In genomic region chr22:24482586-24482985, GRCh38 we compare ENCODE assay signal across 9 cellular contexts. TPM values are rescaled to one million over a fixed set of nuclear protein-coding genes. Genes with fewer than 3 reads are reported as not detected.
DNase-seq lines count a peak whose midpoint lies in the region; ATAC-seq and TF ChIP-seq lines count a peak whose summit lies in the region.
"Had no signal": no experiment of that assay in that cellular context is flagged by ENCODE, and none has a peak within 500 bp of the region (broad histone marks: within the 10 kb centered on the region; RNA-seq: fewer than 3 reads in every experiment).

No MANE protein-coding gene starts in this region.

- H3K4me1 Mint-ChIP-seq in naive thymus-derived CD4-positive, alpha-beta T cell: peaks cover 0 to 20% (median 0%) of the 10 kb centered on the region in 7 donors

- no peak overlapping the region for H3K4me3 ChIP-seq in astrocyte of the spinal cord (ENCODE audit: low read depth, low read length)
- H3K4me3 ChIP-seq in naive thymus-derived CD4-positive, alpha-beta T cell (ENCODE audit: low read length): no peak overlapping the region
- H3K4me3 ChIP-seq: SJSA1 had no signal

- no peaks in the 10 kb centered on the region for H3K9me3 Mint-ChIP-seq in naive thymus-derived CD4-positive, alpha-beta T cell

- intact Hi-C loops in naive thymus-derived CD4-positive, alpha-beta T cell (cut with micrococcal nuclease): no loop called here

- no peaks in the 10 kb centered on the region for H3K9me3 ChIP-seq in naive thymus-derived CD4-positive, alpha-beta T cell (ENCODE audit: control insufficient read depth in 2 of 3, low read length in 3 of 3)
- H3K9me3 ChIP-seq: SJSA1 had no signal

- H3K36me3 ChIP-seq in naive thymus-derived CD4-positive, alpha-beta T cell (ENCODE audit: control insufficient read depth in 2 of 3, insufficient read depth in 3 of 3, low read length in 3 of 3): no peaks in the 10 kb centered on the region
- H3K36me3 ChIP-seq: SJSA1 had no signal

- POLR2A ChIA-PET in naive thymus-derived CD4-positive, alpha-beta T cell (lab: Charles Lee): interaction anchor here (0.9 kb wide), 1 partner anchor 55 kb away, joined by 3 read pairs; the partner anchor contains the start of gene ADORA2A

- peaks cover 0 to 7% (median 0%) of the 10 kb centered on the region in 5 donors for H3K36me3 Mint-ChIP-seq in naive thymus-derived CD4-positive, alpha-beta T cell

- H3K27ac Mint-ChIP-seq in naive thymus-derived CD4-positive, alpha-beta T cell: peak overlapping the region in 1 of 9 donors; percentile 17

- in situ Hi-C loops in astrocyte of the spinal cord (cut with HindIII; ENCODE audit: low sequenced_read_pairs): no loop called here

- no peak for TF ChIP-seq CTCF in astrocyte of the spinal cord (IDR thresholded peaks at IDR 0.05; ENCODE audit: low read depth, low read length)

- no peaks in the 10 kb centered on the region for H3K4me1 ChIP-seq in naive thymus-derived CD4-positive, alpha-beta T cell (ENCODE audit: control insufficient read depth in 2 of 2, insufficient read depth in 2 of 2, low read length in 2 of 2)

- no peaks in the 10 kb centered on the region for H3K27me3 ChIP-seq in naive thymus-derived CD4-positive, alpha-beta T cell (ENCODE audit: control insufficient read depth in 2 of 2, insufficient read depth in 2 of 2, low read length in 2 of 2)
- H3K27me3 ChIP-seq: SJSA1 had no signal

- peak; percentile 54 for ATAC-seq in naive thymus-derived CD4-positive, alpha-beta T cell
- no peak for ATAC-seq in GM21717 (IDR thresholded peaks at IDR 0.05; ENCODE audit: unreplicated experiment)
- no peak for ATAC-seq in GM19452 (IDR thresholded peaks at IDR 0.05; ENCODE audit: unreplicated experiment)

- CTCF ChIA-PET in naive thymus-derived CD4-positive, alpha-beta T cell (lab: Charles Lee): interaction anchor here (1.2 kb wide), 1 partner anchor 61 kb away, joined by 4 read pairs; no protein-coding TSS in a partner anchor

- peak; percentile 88 for DNase-seq in EH (ENCODE audit: low read depth)
- DNase-seq in NCI-H2029 treated with DMSO at 0.1 percent for 48 hours (lab: John Stamatoyannopoulos, UW): peak; percentile 10
- DNase-seq in astrocyte of the spinal cord (ENCODE audit: low read depth, low spot score): peak; percentile 68
- DNase-seq in naive thymus-derived CD4-positive, alpha-beta T cell: no peak
- DNase-seq in activated CD4-positive, alpha-beta T cell treated with anti-CD3 and anti-CD28 coated beads for 1 hour: no peak
- DNase-seq in substantia nigra (lab: John Stamatoyannopoulos, UW): no peak

- H3K27ac ChIP-seq in naive thymus-derived CD4-positive, alpha-beta T cell (ENCODE audit: low read depth, low read length): no peak overlapping the region
- H3K27ac ChIP-seq in substantia nigra (ENCODE audit: low read depth, low read length, poor library complexity, severe bottlenecking): no peak overlapping the region
- H3K27ac ChIP-seq: SJSA1 had no signal

- no peak overlapping the region for H3K4me3 Mint-ChIP-seq in naive thymus-derived CD4-positive, alpha-beta T cell

- no peaks in the 10 kb centered on the region for H3K27me3 Mint-ChIP-seq in naive thymus-derived CD4-positive, alpha-beta T cell

RNA-seq across cellular contexts. Expression of gene UPB1, which starts 12.5 kb away (rescaled TPM):
- total RNA-seq in naive thymus-derived CD4-positive, alpha-beta T cell: 1 to 10 TPM in 4 of 5 experiments, under 1 TPM in 1; 0.70 to 3.4 (median 2.1) TPM
- polyA plus RNA-seq in naive thymus-derived CD4-positive, alpha-beta T cell: under 1 TPM; 0.14 to 0.15 TPM

RNA-seq across cellular contexts. Expression of gene ADORA2A, which starts 55.2 kb away (rescaled TPM):
- total RNA-seq in naive thymus-derived CD4-positive, alpha-beta T cell: 10 to 100 TPM; 22.5 to 43.7 (median 33.4) TPM
- polyA plus RNA-seq in naive thymus-derived CD4-positive, alpha-beta T cell: 100 to 1,000 TPM in 1 of 2 donors, 10 to 100 TPM in 1; 79.5 to 127 TPM

Comparison
In these comparisons a context has a peak if more than half of its experiments do, and no peak if none do; other contexts are left out.
1. DNase-seq: peak in EH (single experiment), NCI-H2029 treated with DMSO at 0.1 percent for 48 hours (single experiment) and astrocyte of the spinal cord (single experiment); none in naive thymus-derived CD4-positive, alpha-beta T cell (0 of 9), activated CD4-positive, alpha-beta T cell treated with anti-CD3 and anti-CD28 coated beads for 1 hour (single experiment) and substantia nigra (0 of 49).